Comparison of ENCODE assay signal across 10 cellular contexts in genomic region chr12:55827806-55828205, GRCh38. TPM values are rescaled to one million over a fixed set of nuclear protein-coding genes. Genes with fewer than 3 reads are reported as not detected.
DNase-seq lines count a peak whose midpoint lies in the region; ATAC-seq and TF ChIP-seq lines count a peak whose summit lies in the region.
"Had no signal": no experiment of that assay in that cellular context is flagged by ENCODE, and none has a peak within 500 bp of the region (broad histone marks: within the 10 kb centered on the region; RNA-seq: fewer than 3 reads in every experiment).

No MANE protein-coding gene starts in this region.

- H3K36me3 ChIP-seq in DND-41 (ENCODE audit: insufficient read depth, low read length), result peaks cover 44% of the 10 kb centered on the region
- peaks cover 22% of the 10 kb centered on the region for H3K36me3 ChIP-seq in neuron (ENCODE audit: insufficient read depth, low read length)

- peaks cover 69% of the 10 kb centered on the region for H3K4me1 ChIP-seq in DND-41 (ENCODE audit: insufficient read depth, low read length)
- peaks cover 30% of the 10 kb centered on the region for H3K4me1 ChIP-seq in neuron (ENCODE audit: insufficient read depth, low read length)

- DNase-seq in DND-41, result no peak
- no peak for DNase-seq in NB4 (ENCODE audit: low read depth)
- DNase-seq in chondrocyte (ENCODE audit: low spot score), result no peak
- DNase-seq in RPMI8226, result no peak
- DNase-seq in NCI-H146 treated with DMSO at 0.1 percent for 48 hours (lab: John Stamatoyannopoulos, UW; ENCODE audit: unreplicated experiment), result no peak
- DNase-seq in left ventricle myocardium superior, result no peak
- DNase-seq: NCI-H1105, small intestine had no signal

- no peak for TF ChIP-seq POLR2A in NB4 (IDR thresholded peaks at IDR 0.05; ENCODE audit: extremely low read depth, insufficient read length)

- TF ChIP-seq CTCF in DND-41 (IDR thresholded peaks at IDR 0.05; ENCODE audit: borderline replicate concordance, extremely low read depth, low read length, poor library complexity, severe bottlenecking), result no peak
- TF ChIP-seq CTCF in NB4 (IDR thresholded peaks at IDR 0.05; ENCODE audit: low read depth, low read length), result no peak
- TF ChIP-seq CTCF in chondrocyte (IDR thresholded peaks at IDR 0.05), result no peak

- intact Hi-C loops in left ventricle myocardium superior (cut with micrococcal nuclease), result loop anchor here (10.0 kb wide), 1 partner anchor 97 kb away; the partner anchor contains the start of gene PYM1

- H3K79me2 ChIP-seq in DND-41 (ENCODE audit: insufficient read depth, low read length), result peaks cover 74% of the 10 kb centered on the region

- H3K9me3 Mint-ChIP-seq in chondrocyte (ENCODE audit: low read depth), result no peaks in the 10 kb centered on the region

- H3K4me3 Mint-ChIP-seq in chondrocyte (ENCODE audit: unreplicated experiment), result peak overlapping the region; percentile 33

- H3K27me3 Mint-ChIP-seq in chondrocyte (ENCODE audit: low read depth), result no peaks in the 10 kb centered on the region

- H3K27me3 ChIP-seq in DND-41 (ENCODE audit: insufficient read depth, low read length, poor library complexity) (no peaks in the 10 kb centered on the region), neuron (ENCODE audit: insufficient read depth, low read length) (no peaks in the 10 kb centered on the region)

- peak overlapping the region; percentile 96 for H3K4me2 ChIP-seq in DND-41 (ENCODE audit: insufficient read depth, low read length)

- H3K9ac ChIP-seq in DND-41 (ENCODE audit: low read depth, low read length), result peak overlapping the region; percentile 83

- H3K4me1 Mint-ChIP-seq in chondrocyte (ENCODE audit: low read depth), result peaks cover 67% of the 10 kb centered on the region

- H3K27ac ChIP-seq in DND-41 (ENCODE audit: low read length), result peak overlapping the region; percentile 38; the same call in 1 of the 2 replicates

- no peaks in the 10 kb centered on the region for H3K36me3 Mint-ChIP-seq in chondrocyte (ENCODE audit: low read depth)

- ATAC-seq in DND-41 (ENCODE audit: insufficient read depth, low read depth) (no peak), HG02852 (IDR thresholded peaks at IDR 0.05; ENCODE audit: unreplicated experiment) (no peak), left ventricle myocardium superior (no peak)

- peaks cover 7% of the 10 kb centered on the region; the same call in 1 of the 2 replicates for H4K20me1 ChIP-seq in DND-41 (ENCODE audit: insufficient read depth, low read length)

- peak overlapping the region; percentile 2 to 78; a peak in 2 of 4 replicates for H3K4me3 ChIP-seq in DND-41 (ENCODE audit: low read depth in 1 of 2, low read length in 2 of 2)
- peak overlapping the region; percentile 90 for H3K4me3 ChIP-seq in NB4 (ENCODE audit: low read depth, low read length)
- H3K4me3 ChIP-seq in neuron (ENCODE audit: low read length), result peak overlapping the region; percentile 5

- H2AFZ ChIP-seq in DND-41 (ENCODE audit: low read depth, low read length) (no peak overlapping the region), neuron (ENCODE audit: low read depth, low read length) (no peak overlapping the region)

- peak overlapping the region; percentile 45 for H3K27ac Mint-ChIP-seq in chondrocyte (ENCODE audit: unreplicated experiment)

- H3K9me3 ChIP-seq in DND-41 (ENCODE audit: insufficient read depth, low read length, severe bottlenecking), result no peaks in the 10 kb centered on the region
- no peaks in the 10 kb centered on the region for H3K9me3 ChIP-seq in neuron (ENCODE audit: low read length)

RNA-seq across cellular contexts. Expression of gene DNAJC14, which starts 1.6 kb away (rescaled TPM):
- total RNA-seq in chondrocyte (28.3 to 34.3 TPM (median 29.5 TPM) in 3 replicates), left ventricle myocardium superior (20.3 TPM)

RNA-seq across cellular contexts. Expression of gene ORMDL2, which starts 10.0 kb away (rescaled TPM):
- total RNA-seq in chondrocyte (31.4 to 32.9 TPM (median 32.1 TPM) in 3 replicates), left ventricle myocardium superior (15.7 TPM)

RNA-seq across cellular contexts. Expression of gene SARNP, which starts 10.3 kb away (rescaled TPM):
- 54.0 to 58.8 TPM (median 58.7 TPM) in 3 replicates for total RNA-seq in chondrocyte
- 51.6 TPM for total RNA-seq in left ventricle myocardium superior

RNA-seq across cellular contexts. Expression of gene MMP19, which starts 14.9 kb away (rescaled TPM):
- total RNA-seq in chondrocyte (12.9 to 17.8 TPM (median 16.1 TPM) in 3 replicates), left ventricle myocardium superior (2.1 TPM)

Comparison
In these comparisons a context has a peak if more than half of its experiments do, and no peak if none do; other contexts are left out.
1. H3K4me3 ChIP-seq: peak in every context shown above with its lines; median percentile 90 in NB4; 40 in DND-41; 5 in neuron.